Comparison of ENCODE assay signal across 1 cellular context in the genomic region with DNA sequence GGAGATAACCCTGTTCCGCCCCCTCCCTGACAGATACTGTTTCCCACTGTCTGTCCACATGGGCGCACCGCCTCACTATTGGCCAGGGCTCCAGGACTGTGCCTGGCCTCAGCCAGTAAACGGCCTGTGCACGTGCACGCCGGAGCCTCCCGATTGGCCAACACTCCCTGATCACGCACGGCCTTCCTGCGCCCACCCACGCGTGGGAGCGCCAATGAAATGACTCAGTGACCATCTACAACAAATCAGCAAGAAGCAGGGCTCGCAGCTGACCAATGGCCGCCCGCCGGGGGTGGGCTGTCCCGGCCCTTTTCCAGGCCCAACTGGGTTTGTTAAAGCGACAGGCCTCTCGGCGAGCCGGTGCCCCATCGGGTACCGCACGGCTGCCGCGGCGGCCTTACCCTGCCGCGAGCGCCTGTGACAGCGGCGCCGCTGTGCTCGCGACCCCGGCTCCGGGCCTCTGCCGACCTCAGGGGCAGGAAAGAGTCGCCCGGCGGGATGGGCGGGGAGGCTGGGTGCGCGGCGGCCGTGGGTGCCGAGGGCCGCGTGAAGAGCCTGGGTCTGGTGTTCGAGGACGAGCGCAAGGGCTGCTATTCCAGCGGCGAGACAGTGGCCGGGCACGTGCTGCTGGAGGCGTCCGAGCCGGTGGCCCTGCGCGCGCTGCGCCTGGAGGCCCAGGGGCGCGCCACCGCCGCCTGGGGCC.
A peak's percentile ranks its signal among the peaks of the same experiment; 100 is the strongest.
TF ChIP-seq lines count a peak whose summit lies in the region.

A gene with protein sequence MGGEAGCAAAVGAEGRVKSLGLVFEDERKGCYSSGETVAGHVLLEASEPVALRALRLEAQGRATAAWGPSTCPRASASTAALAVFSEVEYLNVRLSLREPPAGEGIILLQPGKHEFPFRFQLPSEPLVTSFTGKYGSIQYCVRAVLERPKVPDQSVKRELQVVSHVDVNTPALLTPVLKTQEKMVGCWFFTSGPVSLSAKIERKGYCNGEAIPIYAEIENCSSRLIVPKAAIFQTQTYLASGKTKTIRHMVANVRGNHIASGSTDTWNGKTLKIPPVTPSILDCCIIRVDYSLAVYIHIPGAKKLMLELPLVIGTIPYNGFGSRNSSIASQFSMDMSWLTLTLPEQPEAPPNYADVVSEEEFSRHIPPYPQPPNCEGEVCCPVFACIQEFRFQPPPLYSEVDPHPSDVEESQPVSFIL (plus strand): TSS at position 340 of the 703 bp plus-strand sequence. CDS start 159 bp downstream, at position 499.

TF ChIP-seq in H1, 55 proteins besides CTCF, POLR2A, EP300 and RAD21 (continued from another document):
- TF ChIP-seq RNF2 (IDR thresholded peaks at IDR 0.05; ENCODE audit: borderline replicate concordance, low read depth, low read length, missing control alignments, poor library complexity, severe bottlenecking) (no peak), EGR1 (IDR thresholded peaks at IDR 0.05; ENCODE audit: borderline replicate concordance, low read depth, low read length) (peak; percentile 99), BRCA1 (IDR thresholded peaks at IDR 0.05; ENCODE audit: low read depth, low read length) (no peak), TBP (IDR thresholded peaks at IDR 0.05; ENCODE audit: low read depth, low read length) (peak; percentile 9; the same call in 1 of the 2 replicates), CBX5 (IDR thresholded peaks at IDR 0.05; ENCODE audit: low read depth, low read length) (no peak), SP4 (IDR thresholded peaks at IDR 0.05; ENCODE audit: low read length) (no peak), YY1 (IDR thresholded peaks at IDR 0.05; ENCODE audit: low read depth, low read length) (no peak), TAF7 (optimal IDR thresholded peaks at IDR 0.05; ENCODE audit: borderline replicate concordance, low read depth, low read length) (no peak), BACH1 (IDR thresholded peaks at IDR 0.05; ENCODE audit: low read length) (peak; percentile 84), SRF (IDR thresholded peaks at IDR 0.05; ENCODE audit: low read depth, low read length) (no peak), SP2 (IDR thresholded peaks at IDR 0.05; ENCODE audit: low read length) (peak; percentile 81), RBBP5 (IDR thresholded peaks at IDR 0.05; ENCODE audit: borderline replicate concordance, low read depth, low read length) (0 out of 2 replicates have a peak, but pooled peaks have one; percentile 29), PHF8 (conservative IDR thresholded peaks at IDR 0.05; ENCODE audit: low read depth, low read length) (peak; percentile 61), CEBPB (IDR thresholded peaks at IDR 0.05; ENCODE audit: low read depth, low read length) (no peak), CHD2 (IDR thresholded peaks at IDR 0.05; ENCODE audit: low read length) (peak; percentile 94), HDAC6 (IDR thresholded peaks at IDR 0.05; ENCODE audit: low read depth, low read length) (no peak)
- TF ChIP-seq, protein P1, sequence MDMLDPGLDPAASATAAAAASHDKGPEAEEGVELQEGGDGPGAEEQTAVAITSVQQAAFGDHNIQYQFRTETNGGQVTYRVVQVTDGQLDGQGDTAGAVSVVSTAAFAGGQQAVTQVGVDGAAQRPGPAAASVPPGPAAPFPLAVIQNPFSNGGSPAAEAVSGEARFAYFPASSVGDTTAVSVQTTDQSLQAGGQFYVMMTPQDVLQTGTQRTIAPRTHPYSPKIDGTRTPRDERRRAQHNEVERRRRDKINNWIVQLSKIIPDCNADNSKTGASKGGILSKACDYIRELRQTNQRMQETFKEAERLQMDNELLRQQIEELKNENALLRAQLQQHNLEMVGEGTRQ (IDR thresholded peaks at IDR 0.05; ENCODE audit: low read length): peak; percentile 58
- TF ChIP-seq, protein P2, sequence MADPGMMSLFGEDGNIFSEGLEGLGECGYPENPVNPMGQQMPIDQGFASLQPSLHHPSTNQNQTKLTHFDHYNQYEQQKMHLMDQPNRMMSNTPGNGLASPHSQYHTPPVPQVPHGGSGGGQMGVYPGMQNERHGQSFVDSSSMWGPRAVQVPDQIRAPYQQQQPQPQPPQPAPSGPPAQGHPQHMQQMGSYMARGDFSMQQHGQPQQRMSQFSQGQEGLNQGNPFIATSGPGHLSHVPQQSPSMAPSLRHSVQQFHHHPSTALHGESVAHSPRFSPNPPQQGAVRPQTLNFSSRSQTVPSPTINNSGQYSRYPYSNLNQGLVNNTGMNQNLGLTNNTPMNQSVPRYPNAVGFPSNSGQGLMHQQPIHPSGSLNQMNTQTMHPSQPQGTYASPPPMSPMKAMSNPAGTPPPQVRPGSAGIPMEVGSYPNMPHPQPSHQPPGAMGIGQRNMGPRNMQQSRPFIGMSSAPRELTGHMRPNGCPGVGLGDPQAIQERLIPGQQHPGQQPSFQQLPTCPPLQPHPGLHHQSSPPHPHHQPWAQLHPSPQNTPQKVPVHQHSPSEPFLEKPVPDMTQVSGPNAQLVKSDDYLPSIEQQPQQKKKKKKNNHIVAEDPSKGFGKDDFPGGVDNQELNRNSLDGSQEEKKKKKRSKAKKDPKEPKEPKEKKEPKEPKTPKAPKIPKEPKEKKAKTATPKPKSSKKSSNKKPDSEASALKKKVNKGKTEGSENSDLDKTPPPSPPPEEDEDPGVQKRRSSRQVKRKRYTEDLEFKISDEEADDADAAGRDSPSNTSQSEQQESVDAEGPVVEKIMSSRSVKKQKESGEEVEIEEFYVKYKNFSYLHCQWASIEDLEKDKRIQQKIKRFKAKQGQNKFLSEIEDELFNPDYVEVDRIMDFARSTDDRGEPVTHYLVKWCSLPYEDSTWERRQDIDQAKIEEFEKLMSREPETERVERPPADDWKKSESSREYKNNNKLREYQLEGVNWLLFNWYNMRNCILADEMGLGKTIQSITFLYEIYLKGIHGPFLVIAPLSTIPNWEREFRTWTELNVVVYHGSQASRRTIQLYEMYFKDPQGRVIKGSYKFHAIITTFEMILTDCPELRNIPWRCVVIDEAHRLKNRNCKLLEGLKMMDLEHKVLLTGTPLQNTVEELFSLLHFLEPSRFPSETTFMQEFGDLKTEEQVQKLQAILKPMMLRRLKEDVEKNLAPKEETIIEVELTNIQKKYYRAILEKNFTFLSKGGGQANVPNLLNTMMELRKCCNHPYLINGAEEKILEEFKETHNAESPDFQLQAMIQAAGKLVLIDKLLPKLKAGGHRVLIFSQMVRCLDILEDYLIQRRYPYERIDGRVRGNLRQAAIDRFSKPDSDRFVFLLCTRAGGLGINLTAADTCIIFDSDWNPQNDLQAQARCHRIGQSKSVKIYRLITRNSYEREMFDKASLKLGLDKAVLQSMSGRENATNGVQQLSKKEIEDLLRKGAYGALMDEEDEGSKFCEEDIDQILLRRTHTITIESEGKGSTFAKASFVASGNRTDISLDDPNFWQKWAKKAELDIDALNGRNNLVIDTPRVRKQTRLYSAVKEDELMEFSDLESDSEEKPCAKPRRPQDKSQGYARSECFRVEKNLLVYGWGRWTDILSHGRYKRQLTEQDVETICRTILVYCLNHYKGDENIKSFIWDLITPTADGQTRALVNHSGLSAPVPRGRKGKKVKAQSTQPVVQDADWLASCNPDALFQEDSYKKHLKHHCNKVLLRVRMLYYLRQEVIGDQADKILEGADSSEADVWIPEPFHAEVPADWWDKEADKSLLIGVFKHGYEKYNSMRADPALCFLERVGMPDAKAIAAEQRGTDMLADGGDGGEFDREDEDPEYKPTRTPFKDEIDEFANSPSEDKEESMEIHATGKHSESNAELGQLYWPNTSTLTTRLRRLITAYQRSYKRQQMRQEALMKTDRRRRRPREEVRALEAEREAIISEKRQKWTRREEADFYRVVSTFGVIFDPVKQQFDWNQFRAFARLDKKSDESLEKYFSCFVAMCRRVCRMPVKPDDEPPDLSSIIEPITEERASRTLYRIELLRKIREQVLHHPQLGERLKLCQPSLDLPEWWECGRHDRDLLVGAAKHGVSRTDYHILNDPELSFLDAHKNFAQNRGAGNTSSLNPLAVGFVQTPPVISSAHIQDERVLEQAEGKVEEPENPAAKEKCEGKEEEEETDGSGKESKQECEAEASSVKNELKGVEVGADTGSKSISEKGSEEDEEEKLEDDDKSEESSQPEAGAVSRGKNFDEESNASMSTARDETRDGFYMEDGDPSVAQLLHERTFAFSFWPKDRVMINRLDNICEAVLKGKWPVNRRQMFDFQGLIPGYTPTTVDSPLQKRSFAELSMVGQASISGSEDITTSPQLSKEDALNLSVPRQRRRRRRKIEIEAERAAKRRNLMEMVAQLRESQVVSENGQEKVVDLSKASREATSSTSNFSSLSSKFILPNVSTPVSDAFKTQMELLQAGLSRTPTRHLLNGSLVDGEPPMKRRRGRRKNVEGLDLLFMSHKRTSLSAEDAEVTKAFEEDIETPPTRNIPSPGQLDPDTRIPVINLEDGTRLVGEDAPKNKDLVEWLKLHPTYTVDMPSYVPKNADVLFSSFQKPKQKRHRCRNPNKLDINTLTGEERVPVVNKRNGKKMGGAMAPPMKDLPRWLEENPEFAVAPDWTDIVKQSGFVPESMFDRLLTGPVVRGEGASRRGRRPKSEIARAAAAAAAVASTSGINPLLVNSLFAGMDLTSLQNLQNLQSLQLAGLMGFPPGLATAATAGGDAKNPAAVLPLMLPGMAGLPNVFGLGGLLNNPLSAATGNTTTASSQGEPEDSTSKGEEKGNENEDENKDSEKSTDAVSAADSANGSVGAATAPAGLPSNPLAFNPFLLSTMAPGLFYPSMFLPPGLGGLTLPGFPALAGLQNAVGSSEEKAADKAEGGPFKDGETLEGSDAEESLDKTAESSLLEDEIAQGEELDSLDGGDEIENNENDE (IDR thresholded peaks at IDR 0.05; ENCODE audit: insufficient replicate concordance, low read length): no peak
- TF ChIP-seq, protein P3, sequence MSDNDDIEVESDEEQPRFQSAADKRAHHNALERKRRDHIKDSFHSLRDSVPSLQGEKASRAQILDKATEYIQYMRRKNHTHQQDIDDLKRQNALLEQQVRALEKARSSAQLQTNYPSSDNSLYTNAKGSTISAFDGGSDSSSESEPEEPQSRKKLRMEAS (IDR thresholded peaks at IDR 0.05): peak; percentile 91
